In the genomic region with DNA sequence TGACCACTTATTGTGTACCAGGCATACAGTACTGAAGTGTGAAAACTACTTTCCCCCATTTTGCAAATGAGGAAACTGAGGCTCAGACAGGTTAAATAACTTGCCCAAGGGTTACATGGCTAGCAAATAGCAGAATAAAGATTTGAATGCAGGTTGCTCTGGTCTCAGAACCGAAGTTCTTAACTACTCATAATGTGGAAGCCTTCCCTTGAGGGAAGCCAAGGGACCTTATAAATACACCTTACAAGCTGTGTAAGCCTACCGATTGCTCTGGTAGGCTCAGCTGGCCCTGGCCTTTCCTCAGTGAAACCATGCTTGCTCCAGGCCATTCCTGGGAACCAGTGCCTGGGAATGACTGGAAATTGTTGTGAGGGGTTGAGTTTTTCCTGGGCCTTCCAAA, we compare ENCODE assay signal across 16 cellular contexts.
A peak's percentile ranks its signal among the peaks of the same experiment; 100 is the strongest.
DNase-seq lines count a peak whose midpoint lies in the region; ATAC-seq and TF ChIP-seq lines count a peak whose summit lies in the region.
"Had no signal": no experiment of that assay in that cellular context is flagged by ENCODE, and none has a peak within 500 bp of the region (broad histone marks: within the 10 kb centered on the region; RNA-seq: fewer than 3 reads in every experiment).

No MANE protein-coding gene starts in this region.

- WGBS in aorta, 2 donors = 95 to 96% methylated on average over 2 of the region's 2 CpGs

- DNase-seq in AG20443 (ENCODE audit: low spot score) (no peak), ascending aorta (ENCODE audit: low spot score in 2 of 2) (no peak), Kasumi-1 (lab: John Stamatoyannopoulos, UW) (no peak), aorta (no peak)
- DNase-seq: DMS 273 treated with DMSO at 0.1 percent for 48 hours; effector memory CD4-positive, alpha-beta T cell; hippocampal formation; NCI-H1417; stimulated activated naive CD4-positive, alpha-beta T cell treated with Interleukin-2 at 50 U/mL for 16 hours; upper lobe of left lung had no signal

- peaks cover 8 to 42% of the 10 kb centered on the region in 2 donors for H3K36me3 ChIP-seq in ascending aorta
- H3K36me3 ChIP-seq in aorta (ENCODE audit: control insufficient read depth in 1 of 2, insufficient read depth in 2 of 2, low read length in 1 of 2) = peaks cover 2 to 5% of the 10 kb centered on the region in 2 donors

- intact Hi-C loops in ascending aorta (cut with DNase I) = no loop called here
- intact Hi-C loops in aorta (cut with DNase I) = no loop called here

- no peaks in the 10 kb centered on the region for H3K9me3 ChIP-seq in ascending aorta
- no peaks in the 10 kb centered on the region for H3K9me3 ChIP-seq in aorta (ENCODE audit: control insufficient read depth, low read length)
- H3K9me3 ChIP-seq: BLaER1, upper lobe of left lung had no signal

- peak; percentile 17 for ATAC-seq in GM19043 (IDR thresholded peaks at IDR 0.05; ENCODE audit: low read depth, unreplicated experiment)
- ATAC-seq in GM21526 (IDR thresholded peaks at IDR 0.05; ENCODE audit: low FRiP score, unreplicated experiment) = peak; percentile 33
- ATAC-seq in HG02885 (IDR thresholded peaks at IDR 0.05; ENCODE audit: poor library complexity, unreplicated experiment) = peak; percentile 32
- peak; percentile 2 for ATAC-seq in HG03521 (IDR thresholded peaks at IDR 0.05; ENCODE audit: unreplicated experiment)
- ATAC-seq in aorta (ENCODE audit: low FRiP score) = no peak
- ATAC-seq: Right ventricle myocardium inferior had no signal

- TF ChIP-seq CTCF in ascending aorta (IDR thresholded peaks at IDR 0.05) = no peak

- no peak overlapping the region for H3K4me3 ChIP-seq in ascending aorta
- no peak overlapping the region for H3K4me3 ChIP-seq in aorta (ENCODE audit: low read length in 2 of 2)
- H3K4me3 ChIP-seq: BLaER1, upper lobe of left lung had no signal

- H3K27ac ChIP-seq in ascending aorta = no peak overlapping the region
- no peak overlapping the region for H3K27ac ChIP-seq in aorta (ENCODE audit: low read depth in 1 of 2, low read length in 2 of 2)
- H3K27ac ChIP-seq: BLaER1, upper lobe of left lung had no signal

- H3K27me3 ChIP-seq in ascending aorta (no peaks in the 10 kb centered on the region), aorta (ENCODE audit: control insufficient read depth in 1 of 2, insufficient read depth in 2 of 2, low read length in 1 of 2) (no peaks in the 10 kb centered on the region)
- H3K27me3 ChIP-seq: BLaER1, upper lobe of left lung had no signal

- no peaks in the 10 kb centered on the region for H3K4me1 ChIP-seq in ascending aorta
- H3K4me1 ChIP-seq in aorta (ENCODE audit: control insufficient read depth in 1 of 2, insufficient read depth in 2 of 2, low read length in 2 of 2) = no peaks in the 10 kb centered on the region
- H3K4me1 ChIP-seq: BLaER1, upper lobe of left lung had no signal
